1 cellular context compared by ENCODE assay signal in genomic region chrX:49233176-49233575, GRCh38.
TF ChIP-seq lines count a peak whose summit lies in the region.

TSS of gene CACNA1F (minus strand) at chrX:49233340. CDS start at chrX:49233309, 31 bp downstream.

TF ChIP-seq in K562, 482 proteins besides CTCF, POLR2A, EP300 and RAD21:
- TF ChIP-seq NCOA2 (IDR thresholded peaks at IDR 0.05; ENCODE audit: partially characterized antibody in 2 of 2) (no peak), BCLAF1 (IDR thresholded peaks at IDR 0.05; ENCODE audit: borderline replicate concordance in 1 of 2, control insufficient read depth in 1 of 2, low read depth in 2 of 2, low read length in 1 of 2) (no peak), HIVEP1 (CRISPR knock-in tag; IDR thresholded peaks at IDR 0.05) (no peak), ZNF347 (CRISPR knock-in tag; IDR thresholded peaks at IDR 0.05; ENCODE audit: low read depth) (no peak), HNRNPK (IDR thresholded peaks at IDR 0.05; ENCODE audit: low read depth, low read length, poor library complexity, severe bottlenecking) (no peak), CBX3 (IDR thresholded peaks at IDR 0.05; ENCODE audit: borderline replicate concordance in 1 of 2, low read length in 2 of 2) (no peak), MTF1 (CRISPR knock-in tag; IDR thresholded peaks at IDR 0.05; ENCODE audit: borderline replicate concordance) (no peak)
TF ChIP-seq in K562: peak in this region for 0.
